1 cellular context compared by ENCODE assay signal in the genomic region with DNA sequence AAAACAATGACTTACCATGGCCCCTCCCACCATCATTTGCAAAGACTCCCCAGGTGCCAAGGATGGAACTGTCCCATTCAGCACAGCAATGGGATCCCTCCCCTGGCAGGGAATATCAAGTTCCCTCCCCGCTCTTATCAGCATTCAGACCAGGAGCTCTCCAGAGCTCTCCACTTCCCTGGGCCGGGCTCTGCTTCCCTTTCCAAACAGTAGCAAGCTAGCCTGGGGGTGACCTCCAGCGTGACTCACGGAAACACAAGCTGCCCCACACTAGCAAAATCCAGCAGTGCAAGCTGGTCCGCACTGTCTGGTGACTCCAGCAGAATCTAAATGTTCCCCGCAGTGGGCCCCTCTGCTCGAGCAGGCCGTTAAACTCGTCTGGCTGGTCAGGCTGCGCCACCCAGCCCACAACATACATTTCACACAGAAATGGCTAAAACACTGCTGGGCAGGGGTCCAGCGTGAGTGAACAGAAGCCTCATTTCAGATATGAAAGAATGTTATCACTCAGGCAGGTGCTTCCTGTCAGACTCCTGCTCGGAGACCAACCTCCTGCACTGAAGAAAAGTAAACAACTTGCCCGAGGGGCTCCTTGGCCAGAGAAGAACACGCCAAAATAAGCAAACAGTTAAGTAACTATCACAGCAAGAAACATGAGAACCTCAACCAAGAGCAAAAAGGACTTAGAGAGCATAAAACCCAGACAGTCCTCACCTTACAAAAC.
TF ChIP-seq lines count a peak whose summit lies in the region.

No MANE protein-coding gene starts in this region.

TF ChIP-seq in HEK293, 187 proteins besides CTCF, POLR2A, EP300 and RAD21 (continued from another document):
- TF ChIP-seq SALL2 (tag by site-specific recombination; IDR thresholded peaks at IDR 0.05; ENCODE audit: borderline replicate concordance): no peak
- TF ChIP-seq ZNF544 (tag by site-specific recombination; IDR thresholded peaks at IDR 0.05): no peak
- TF ChIP-seq ZNF202 (tag by site-specific recombination; IDR thresholded peaks at IDR 0.05; ENCODE audit: borderline replicate concordance): no peak
- no peak for TF ChIP-seq YY1 (tag by site-specific recombination; IDR thresholded peaks at IDR 0.05)
- peak; percentile 68 for TF ChIP-seq GLIS2 (tag by site-specific recombination; IDR thresholded peaks at IDR 0.05)
- TF ChIP-seq ZNF501 (tag by site-specific recombination; IDR thresholded peaks at IDR 0.05): no peak
- no peak for TF ChIP-seq ZNF654 (tag by site-specific recombination; IDR thresholded peaks at IDR 0.05; ENCODE audit: low read depth)
- TF ChIP-seq ZNF350 (tag by site-specific recombination; IDR thresholded peaks at IDR 0.05): no peak
- TF ChIP-seq ZXDB (tag by site-specific recombination; IDR thresholded peaks at IDR 0.05): peak; percentile 88; the same call in 1 of the 2 replicates
- TF ChIP-seq ZSCAN16 (tag by site-specific recombination; IDR thresholded peaks at IDR 0.05): no peak
TF ChIP-seq in HEK293: peak in this region for 37.
